In genomic region chr5:135031146-135031812, GRCh38 we compare ENCODE assay signal across 10 cellular contexts. TPM values are rescaled to one million over a fixed set of nuclear protein-coding genes. Genes with fewer than 3 reads are reported as not detected.
DNase-seq lines count a peak whose midpoint lies in the region; ATAC-seq and TF ChIP-seq lines count a peak whose summit lies in the region.
"Had no signal": no experiment of that assay in that cellular context is flagged by ENCODE, and none has a peak within 500 bp of the region (broad histone marks: within the 10 kb centered on the region; RNA-seq: fewer than 3 reads in every experiment).

No MANE protein-coding gene starts in this region.

- H3K4me2 ChIP-seq in DND-41 (ENCODE audit: insufficient read depth, low read length) (peak overlapping the region; percentile 96), OCI-LY7 (ENCODE audit: low read length) (peak overlapping the region; percentile 98), osteoblast (ENCODE audit: insufficient read depth, low read length) (peak overlapping the region; percentile 85)

- intact Hi-C loops in OCI-LY7 (cut with micrococcal nuclease; ENCODE audit: unreplicated experiment) (loop anchor here (5.0 to 10.0 kb wide), 4 partner anchors 124 to 1999 kb away; partner anchors contain the start of genes JADE2 and PCBD2), left colon (cut with DNase I, micrococcal nuclease) (loop anchor here (5.0 kb wide), 2 partner anchors 156 to 161 kb away; no protein-coding TSS in a partner anchor)

- H3K9ac ChIP-seq in DND-41 (ENCODE audit: low read depth, low read length): peak overlapping the region; percentile 78; the same call in 1 of the 2 replicates

- POLR2A ChIA-PET in OCI-LY7 (lab: Charles Lee): interaction anchor here (0.7 to 3.1 kb wide), 6 partner anchors 10 to 148 kb away, joined by 3 to 19 read pairs (median 4); no protein-coding TSS in a partner anchor

- H3K27me3 ChIP-seq in DND-41 (ENCODE audit: insufficient read depth, low read length, poor library complexity) (no peaks in the 10 kb centered on the region), ectodermal cell (ENCODE audit: control insufficient read depth, insufficient read depth, low read length, poor library complexity, severe bottlenecking) (peaks cover 100% of the 10 kb centered on the region), osteoblast (ENCODE audit: insufficient read depth, low read length) (no peaks in the 10 kb centered on the region)

- no peak overlapping the region for H3K27ac ChIP-seq in DND-41 (ENCODE audit: low read length)
- peak overlapping the region; percentile 66 for H3K27ac ChIP-seq in OCI-LY7 (ENCODE audit: low read depth, low read length, poor library complexity, severe bottlenecking)
- H3K27ac ChIP-seq in ectodermal cell (ENCODE audit: insufficient read depth, low read depth, low read length, poor library complexity, severe bottlenecking): no peak overlapping the region
- H3K27ac ChIP-seq in osteoblast (ENCODE audit: low read depth, low read length): peak overlapping the region; percentile 88

- CTCF ChIA-PET in OCI-LY7 (lab: Charles Lee; ENCODE audit: unreplicated experiment): interaction anchor here (1.7 kb wide), 1 partner anchor 160 kb away, joined by 8 read pairs; no protein-coding TSS in a partner anchor

- no TSS peak for BruUV-seq in OCI-LY7 (replicated peaks; lab: Mats Ljungman, UMichigan)

- H3K4me3 ChIP-seq in DND-41 (ENCODE audit: low read depth in 1 of 2, low read length in 2 of 2): 0 out of 4 replicates have a peak overlapping the region, but pooled peaks of 1 of the 2 experiments have one; percentile 96
- H3K4me3 ChIP-seq in OCI-LY7 (ENCODE audit: low read depth, low read length, poor library complexity, severe bottlenecking): peak overlapping the region; percentile 84
- peak overlapping the region; percentile 14 for H3K4me3 ChIP-seq in ectodermal cell (ENCODE audit: insufficient read depth, low read depth, low read length)
- H3K4me3 ChIP-seq in osteoblast (ENCODE audit: insufficient read depth, low read length): peak overlapping the region; percentile 93

- H3K36me3 ChIP-seq in DND-41 (ENCODE audit: insufficient read depth, low read length) (peaks cover 32% of the 10 kb centered on the region), OCI-LY7 (ENCODE audit: insufficient read depth, low read length) (peaks cover 61% of the 10 kb centered on the region), ectodermal cell (ENCODE audit: control insufficient read depth, insufficient read depth, low read length) (no peaks in the 10 kb centered on the region), osteoblast (ENCODE audit: insufficient read depth, low read length) (peaks cover 13% of the 10 kb centered on the region)

- H3K4me1 ChIP-seq in DND-41 (ENCODE audit: insufficient read depth, low read length) (peaks cover 32% of the 10 kb centered on the region), OCI-LY7 (ENCODE audit: insufficient read depth, low read length, poor library complexity, severe bottlenecking) (peaks cover 42% of the 10 kb centered on the region), ectodermal cell (ENCODE audit: control insufficient read depth, insufficient read depth, low read length) (peaks cover 41% of the 10 kb centered on the region), osteoblast (ENCODE audit: insufficient read depth, low read length) (peaks cover 9% of the 10 kb centered on the region)

- 0 to 1% methylated on average over 52 of the region's 52 CpGs for WGBS in ectodermal cell, 2 experiments

- H2AFZ ChIP-seq in DND-41 (ENCODE audit: low read depth, low read length): no peak overlapping the region
- no peak overlapping the region for H2AFZ ChIP-seq in OCI-LY7 (ENCODE audit: low read length)
- H2AFZ ChIP-seq in osteoblast (ENCODE audit: low read length): peak overlapping the region; percentile 85

- H4K20me1 ChIP-seq in DND-41 (ENCODE audit: insufficient read depth, low read length) (peaks cover 14% of the 10 kb centered on the region), OCI-LY7 (ENCODE audit: insufficient read depth, low read length) (peaks cover 16% of the 10 kb centered on the region; the same call in 1 of the 2 replicates), osteoblast (ENCODE audit: insufficient read depth, low read length) (no peaks in the 10 kb centered on the region)

- H3K9me2 ChIP-seq in OCI-LY7 (ENCODE audit: insufficient read depth, low read length): no peaks in the 10 kb centered on the region

- no peak for TF ChIP-seq CTCF in DND-41 (IDR thresholded peaks at IDR 0.05; ENCODE audit: borderline replicate concordance, extremely low read depth, low read length, poor library complexity, severe bottlenecking)
- TF ChIP-seq CTCF in OCI-LY7 (conservative IDR thresholded peaks at IDR 0.05; ENCODE audit: low read length): no peak
- no peak for TF ChIP-seq CTCF in osteoblast (IDR thresholded peaks at IDR 0.05; ENCODE audit: extremely low read depth, low read depth, low read length)

- no peak for ATAC-seq in DND-41 (ENCODE audit: insufficient read depth, low read depth)
- ATAC-seq in HG03354 (IDR thresholded peaks at IDR 0.05; ENCODE audit: poor library complexity, severe bottlenecking, unreplicated experiment): no peak
- ATAC-seq in HG03139 (IDR thresholded peaks at IDR 0.05; ENCODE audit: unreplicated experiment): no peak
- ATAC-seq in left colon: no peak

- no peaks in the 10 kb centered on the region for H3K9me3 ChIP-seq in DND-41 (ENCODE audit: insufficient read depth, low read length, severe bottlenecking)
- no peaks in the 10 kb centered on the region for H3K9me3 ChIP-seq in OCI-LY7 (ENCODE audit: low read length)
- H3K9me3 ChIP-seq in ectodermal cell (ENCODE audit: control insufficient read depth, low read length): no peaks in the 10 kb centered on the region
- no peaks in the 10 kb centered on the region for H3K9me3 ChIP-seq in osteoblast (ENCODE audit: low read depth, low read length)

- H3K79me2 ChIP-seq in DND-41 (ENCODE audit: insufficient read depth, low read length) (peaks cover 32% of the 10 kb centered on the region), OCI-LY7 (ENCODE audit: insufficient read depth, low read depth, low read length) (peaks cover 56% of the 10 kb centered on the region), osteoblast (ENCODE audit: insufficient read depth, low read length) (peaks cover 72% of the 10 kb centered on the region)

- DNase-seq in DND-41 (no peak), OCI-LY7 (ENCODE audit: low spot score) (no peak), osteoblast (ENCODE audit: insufficient read length, low spot score, missing footprints) (peak; percentile 96), NCI-H2029 (lab: John Stamatoyannopoulos, UW) (no peak), left colon (no peak)
- DNase-seq: KG1 had no signal

RNA-seq across cellular contexts. Expression of gene PITX1, which starts 2.7 kb away (rescaled TPM):
- total RNA-seq in OCI-LY7 (2014; rRNA removed; shearing (Covaris generic)): 55.3 and 56.3 TPM in 2 replicates
- total RNA-seq in OCI-LY7 (2022): 66.8 and 76.4 TPM in 2 replicates
- 0.26 TPM for polyA plus RNA-seq in ectodermal cell (2013, experiment 1 of 4)
- 0.34 TPM for polyA plus RNA-seq in ectodermal cell (2013, experiment 2 of 4)
- polyA plus RNA-seq in ectodermal cell (2013, experiment 3 of 4): 1.2 TPM
- polyA plus RNA-seq in ectodermal cell (2013, experiment 4 of 4): 0.53 TPM
- 8.3 and 9.8 TPM in 2 replicates for total RNA-seq in osteoblast
- total RNA-seq in left colon: 10 to 100 TPM in 1 of 2 donors, 1 to 10 TPM in 1; 6.2 to 12.3 TPM
- total RNA-seq: lung microvascular endothelial cell had no signal

Comparison
In these comparisons a context has a peak if more than half of its experiments do, and no peak if none do; other contexts are left out.
1. H3K27ac ChIP-seq: peak in OCI-LY7 (single experiment) and osteoblast (single experiment); none in DND-41 (single experiment) and ectodermal cell (single experiment).
2. Peak in every context shown above with its lines, with median percentiles within 50 percentile points of each other: H3K4me2 ChIP-seq.